In the genomic region with DNA sequence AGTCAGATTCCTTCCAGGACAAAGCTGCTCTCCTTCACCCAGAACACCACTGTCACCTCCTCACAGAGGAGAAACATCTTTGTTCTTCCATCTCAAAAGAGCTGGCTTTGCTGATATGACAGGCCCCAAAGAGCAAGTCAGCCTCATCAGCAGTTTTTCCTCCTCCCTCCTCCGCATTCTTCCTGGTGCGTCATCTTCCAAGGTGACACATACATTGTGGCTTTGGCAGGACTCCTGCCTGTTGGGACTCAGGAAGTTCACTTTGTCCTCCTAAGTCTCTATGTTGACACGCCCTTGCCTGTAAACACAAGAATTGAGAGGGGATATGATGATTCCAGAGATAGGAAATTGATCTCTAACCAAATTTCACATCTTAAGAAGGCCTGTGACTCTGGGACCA, we compare ENCODE assay signal across 10 cellular contexts. TPM values are rescaled to one million over a fixed set of nuclear protein-coding genes. Genes with fewer than 3 reads are reported as not detected.
A peak's percentile ranks its signal among the peaks of the same experiment; 100 is the strongest.
DNase-seq lines count a peak whose midpoint lies in the region; FAIRE-seq and TF ChIP-seq lines count a peak whose summit lies in the region.
"Not testable (repeated sequence)": the region's sequence is repeated elsewhere in the genome, so short reads cannot be mapped to it uniquely, and the experiment has no call there.
"Had no signal": no experiment of that assay in that cellular context is flagged by ENCODE, and none has a peak within 500 bp of the region (broad histone marks: within the 10 kb centered on the region; RNA-seq: fewer than 3 reads in every experiment).

No MANE protein-coding gene starts in this region.

- H3K4me3 ChIP-seq in SJSA1, left ventricle myocardium inferior: not testable (repeated sequence)

- not testable (repeated sequence) for H3K36me3 ChIP-seq in SJSA1, left ventricle myocardium inferior

- not testable (repeated sequence) for H3K9me3 ChIP-seq in SJSA1 (replicated peaks); left ventricle myocardium inferior (replicated peaks)

- H3K27ac ChIP-seq in SJSA1, epithelial cell of prostate: not testable (repeated sequence)
- H3K27ac ChIP-seq in left ventricle myocardium inferior (replicated peaks), result peak overlapping the region; percentile 79

- DNase-seq in A172 (ENCODE audit: low spot score), result peak; percentile 82
- peak; percentile 80 for DNase-seq in EL
- peak; percentile 8 for DNase-seq in HTR-8/SVneo (ENCODE audit: insufficient read length, low spot score)
- peak; percentile 62 to 71 for DNase-seq in SJSA1 (ENCODE audit: low read depth in 1 of 2, low spot score in 2 of 2)
- peak; percentile 36 for DNase-seq in amniotic epithelial cell (ENCODE audit: low read depth)
- peak; percentile 62 for DNase-seq in epithelial cell of prostate (ENCODE audit: low read depth, low spot score)
- not testable (repeated sequence) for DNase-seq in left ventricle myocardium inferior
- peak; percentile 15 for DNase-seq in occipital lobe (lab: John Stamatoyannopoulos, UW)

- intact Hi-C loops in left ventricle myocardium inferior (cut with micrococcal nuclease), result not testable (repeated sequence)

- H3K4me1 ChIP-seq in SJSA1 (replicated peaks); left ventricle myocardium inferior: not testable (repeated sequence)

- TF ChIP-seq CTCF in left ventricle myocardium inferior (IDR thresholded peaks at IDR 0.05; ENCODE audit: borderline replicate concordance), result not testable (repeated sequence)

- H3K27me3 ChIP-seq in SJSA1 (replicated peaks), result not testable (repeated sequence)
- H3K27me3 ChIP-seq in left ventricle myocardium inferior (ENCODE audit: low read depth), result peaks cover 14% of the 10 kb centered on the region

- FAIRE-seq in HTR-8/SVneo (lab: Jason Lieb, UNC), result not testable (repeated sequence)

RNA-seq across cellular contexts. Expression of a gene that starts 23.1 kb away (rescaled TPM):
- total RNA-seq in A172 (2014; rRNA removed; shearing (Covaris generic)), result not detected in 2 replicates
- not detected in 2 replicates for total RNA-seq in SJSA1 (2014; rRNA removed; shearing (Covaris generic))
- total RNA-seq in left ventricle myocardium inferior, result not detected
- not detected for total RNA-seq in occipital lobe
- total RNA-seq: CD4-positive, alpha-beta T cell; mesenteric fat pad had no signal
